ENCODE assay signal across 8 cellular contexts in the genomic region with DNA sequence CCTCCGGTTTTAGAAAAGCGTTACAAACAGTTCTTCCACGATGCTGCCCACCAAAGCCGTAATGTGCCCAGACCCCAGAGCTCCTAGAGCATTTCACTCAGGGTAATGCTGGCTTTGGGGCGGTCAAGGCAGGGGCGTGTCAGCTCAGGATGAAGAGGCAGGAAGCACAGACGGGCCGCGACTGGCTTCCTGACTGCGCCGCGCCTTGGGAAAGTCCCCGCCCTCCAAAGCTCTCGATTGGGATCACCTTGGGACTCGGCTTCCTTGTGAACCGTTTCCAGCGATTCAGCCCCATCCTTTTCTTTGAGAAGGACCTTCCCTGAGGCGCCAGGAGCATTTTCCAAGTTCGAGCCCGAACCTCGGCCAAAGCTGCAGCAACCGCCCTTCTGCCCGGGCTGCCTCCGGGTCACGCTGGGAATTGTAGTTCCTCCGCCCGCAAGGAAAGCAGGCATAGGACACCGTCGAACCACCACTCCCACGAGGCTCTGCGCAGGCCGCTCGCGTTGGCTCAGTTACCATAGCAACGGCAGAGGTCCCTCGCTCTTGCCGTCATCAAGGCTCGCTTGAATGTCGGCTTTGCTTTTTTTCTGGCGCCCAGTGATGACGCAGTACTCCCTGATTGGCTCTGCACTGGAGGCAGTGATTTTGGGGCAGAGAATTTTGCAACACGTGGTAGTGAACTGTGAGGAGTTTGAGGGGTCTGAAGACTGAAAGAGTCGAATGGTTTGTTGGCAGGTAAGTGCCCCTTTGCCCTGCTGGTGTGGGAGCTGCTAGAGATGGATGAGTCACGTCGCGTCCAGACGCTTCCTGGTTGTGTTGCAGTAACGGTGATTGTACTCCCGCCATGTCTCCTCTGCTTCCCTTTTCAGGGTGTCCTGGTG. TPM values are rescaled to one million over a fixed set of nuclear protein-coding genes. Genes with fewer than 3 reads are reported as not detected.
DNase-seq lines count a peak whose midpoint lies in the region; TF ChIP-seq lines count a peak whose summit lies in the region.

A gene with protein sequence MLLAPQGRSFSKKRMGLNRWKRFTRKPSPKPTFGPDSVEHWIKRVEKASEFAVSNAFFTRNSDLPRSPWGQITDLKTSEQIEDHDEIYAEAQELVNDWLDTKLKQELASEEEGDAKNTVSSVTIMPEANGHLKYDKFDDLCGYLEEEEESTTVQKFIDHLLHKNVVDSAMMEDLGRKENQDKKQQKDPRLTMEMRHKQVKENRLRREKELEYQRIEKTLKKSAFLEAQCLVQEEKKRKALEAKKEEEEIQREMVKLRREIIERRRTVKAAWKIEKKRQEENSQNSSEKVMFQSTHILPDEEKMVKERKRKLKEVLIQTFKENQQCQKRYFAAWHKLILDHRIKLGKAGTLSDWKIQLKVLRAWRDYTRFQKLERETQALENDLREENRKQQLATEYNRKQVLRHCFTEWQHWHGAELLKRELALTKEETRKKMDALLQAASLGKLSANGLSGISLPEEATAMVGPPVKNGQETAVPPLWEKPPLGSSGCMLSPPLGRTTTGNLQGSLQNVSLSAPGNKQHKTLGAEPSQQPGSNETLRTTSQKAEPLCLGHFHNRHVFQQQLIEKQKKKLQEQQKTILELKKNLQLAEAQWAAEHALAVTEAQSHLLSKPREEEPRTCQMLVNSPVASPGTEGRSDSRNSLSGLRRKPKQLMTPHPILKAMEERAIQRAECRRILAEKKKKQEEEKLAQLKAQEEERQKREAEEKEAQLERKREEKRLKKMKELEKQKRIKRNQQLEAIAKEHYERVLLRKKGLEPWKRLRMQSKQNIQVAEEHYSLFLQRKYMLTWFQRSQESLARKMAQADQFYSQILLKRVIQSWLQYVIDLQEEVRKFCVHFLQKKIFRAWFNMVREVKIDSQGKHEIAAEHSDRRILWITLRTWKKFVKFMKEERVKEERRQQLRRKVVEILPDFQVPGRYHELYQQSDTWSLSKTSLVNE (minus strand): TSS at position 397 of the 881 bp plus-strand sequence. CDS start 60 bp downstream, at position 337.
A gene (plus strand): TSS at position 608 of the 881 bp plus-strand sequence. CDS start 8,521 bp downstream, outside the sequence.

- H3K27ac Mint-ChIP-seq in HFFc6: peak within 1 kb of the TSS; percentile 99
- peak within 1 kb of the TSS; percentile 89 for H3K27ac Mint-ChIP-seq in activated naive CD4-positive, alpha-beta T cell treated with anti-CD3 and anti-CD28 coated beads, Interleukin-2, amount 10 ng/mL, durations not matched to agents 7 days and 5 days

- H3K4me3 ChIP-seq in neutrophil (ENCODE audit: low read depth in 1 of 2, low read length in 1 of 2): peak within 1 kb of the TSS; percentile 79 to 100

- peaks cover 2% of the 10 kb centered on the region; the same call in 1 of the 2 replicates for H3K27me3 Mint-ChIP-seq in HFFc6 (ENCODE audit: insufficient read depth)
- peaks cover 4% of the 10 kb centered on the region for H3K27me3 Mint-ChIP-seq in activated naive CD4-positive, alpha-beta T cell treated with anti-CD3 and anti-CD28 coated beads, Interleukin-2, amount 10 ng/mL, durations not matched to agents 7 days and 5 days

- DNase-seq in GM04504 (ENCODE audit: low read depth) (peak; percentile 99), HFFc6 (peak; percentile 100), NAMALWA (ENCODE audit: low spot score) (peak; percentile 100), SK-MEL-5 (ENCODE audit: low read depth, low spot score) (peak; percentile 99), germinal center (ENCODE audit: low spot score) (peak; percentile 94), substantia nigra (lab: John Stamatoyannopoulos, UW) (peak; percentile 65 to 100 (median 98))
- peak; percentile 99 for DNase-seq in activated naive CD4-positive, alpha-beta T cell treated with anti-CD3 and anti-CD28 coated beads, Interleukin-2, amount 10 ng/mL, durations not matched to agents 7 days and 5 days

- no peaks in the 10 kb centered on the region for H3K27me3 ChIP-seq in neutrophil

- TF ChIP-seq CTCF in HFFc6 (IDR thresholded peaks at IDR 0.05): no peak
- TF ChIP-seq CTCF in neutrophil (IDR thresholded peaks at IDR 0.05): no peak

- no peaks in the 10 kb centered on the region for H3K9me3 ChIP-seq in neutrophil

- in situ Hi-C loops in SK-MEL-5 (cut with HindIII; ENCODE audit: low pct_unique_long_range_greater_than_20kb, low sequenced_read_pairs): no loop called here

- H3K36me3 Mint-ChIP-seq in HFFc6 (ENCODE audit: low read depth): no peaks in the 10 kb centered on the region; the same call in 1 of the 2 replicates
- H3K36me3 Mint-ChIP-seq in activated naive CD4-positive, alpha-beta T cell treated with anti-CD3 and anti-CD28 coated beads, Interleukin-2, amount 10 ng/mL, durations not matched to agents 7 days and 5 days: peaks cover 12% of the 10 kb centered on the region

- CTCF ChIA-PET in activated naive CD4-positive, alpha-beta T cell treated with anti-CD3 and anti-CD28 coated beads, Interleukin-2, amount 10 ng/mL, durations not matched to agents 7 days and 5 days (lab: Charles Lee): interaction anchor here (0.9 to 1.3 kb wide), 2 partner anchors 310 to 311 kb away, joined by 3 to 5 read pairs; a partner anchor contains a TSS

- peaks cover 39% of the 10 kb centered on the region for H3K4me1 Mint-ChIP-seq in HFFc6 (ENCODE audit: low read depth)
- peaks cover 35% of the 10 kb centered on the region for H3K4me1 Mint-ChIP-seq in activated naive CD4-positive, alpha-beta T cell treated with anti-CD3 and anti-CD28 coated beads, Interleukin-2, amount 10 ng/mL, durations not matched to agents 7 days and 5 days

- no peaks in the 10 kb centered on the region for H3K9me3 Mint-ChIP-seq in HFFc6
- H3K9me3 Mint-ChIP-seq in activated naive CD4-positive, alpha-beta T cell treated with anti-CD3 and anti-CD28 coated beads, Interleukin-2, amount 10 ng/mL, durations not matched to agents 7 days and 5 days: no peaks in the 10 kb centered on the region

- H3K4me1 ChIP-seq in neutrophil (ENCODE audit: control insufficient read depth in 1 of 2, insufficient read depth in 1 of 2, low read depth in 1 of 2, low read length in 1 of 2): peaks cover 19 to 26% of the 10 kb centered on the region in 2 experiments

- peak within 1 kb of the TSS; percentile 100 for H3K4me3 Mint-ChIP-seq in HFFc6
- H3K4me3 Mint-ChIP-seq in activated naive CD4-positive, alpha-beta T cell treated with anti-CD3 and anti-CD28 coated beads, Interleukin-2, amount 10 ng/mL, durations not matched to agents 7 days and 5 days: peak within 1 kb of the TSS; percentile 88

- no peaks in the 10 kb centered on the region for H3K36me3 ChIP-seq in neutrophil

- H3K27ac ChIP-seq in neutrophil: peak within 1 kb of the TSS; percentile 80
- peak within 1 kb of the TSS; percentile 70 for H3K27ac ChIP-seq in substantia nigra (ENCODE audit: low read depth, low read length, poor library complexity, severe bottlenecking)

RNA-seq across cellular contexts. Expression of the first gene that starts in this region (rescaled TPM):
- 1 to 10 TPM in 4 of 6 experiments, under 1 TPM in 2; 0.83 to 1.5 (median 1.2) TPM for total RNA-seq in HFFc6 (2021; fragmentation: NEBNext Ultra II Directional; extraction: Animal tissue kit (Norgen Biotek cat#: 25700))
- 0.32 and 0.61 TPM in 2 replicates for total RNA-seq in SK-MEL-5 (2014; rRNA removed; shearing (Covaris generic))
- polyA plus RNA-seq in SK-MEL-5 (2015; cell fraction: cytosol; rRNA removed): 0.52 and 0.58 TPM in 2 replicates
- polyA plus RNA-seq in SK-MEL-5 (2015; cell fraction: nucleus; rRNA removed): 9.3 and 17.8 TPM in 2 replicates

RNA-seq across cellular contexts. Expression of the second gene that starts in this region (rescaled TPM):
- total RNA-seq in HFFc6 (2021; fragmentation: NEBNext Ultra II Directional; extraction: Animal tissue kit (Norgen Biotek cat#: 25700)): 10 to 100 TPM; 18.1 to 23.2 (median 22.0) TPM
- 33.1 and 33.2 TPM in 2 replicates for total RNA-seq in SK-MEL-5 (2014; rRNA removed; shearing (Covaris generic))
- 19.1 and 27.7 TPM in 2 replicates for polyA plus RNA-seq in SK-MEL-5 (2015; cell fraction: cytosol; rRNA removed)
- polyA plus RNA-seq in SK-MEL-5 (2015; cell fraction: nucleus; rRNA removed): 35.6 and 42.7 TPM in 2 replicates

Comparison
In these comparisons a context has a peak if more than half of its experiments do, and no peak if none do; other contexts are left out.
1. Peak in every context shown above with its lines: DNase-seq, H3K4me3 ChIP-seq and H3K27ac ChIP-seq.